In genomic region chr21:16124397-16125130, GRCh38 we compare ENCODE assay signal across 1 cellular context.
TF ChIP-seq lines count a peak whose summit lies in the region.

No MANE protein-coding gene starts in this region.

TF ChIP-seq in WTC11, 78 proteins besides CTCF, POLR2A, EP300 and RAD21 (continued from another document):
- TF ChIP-seq, protein P1, sequence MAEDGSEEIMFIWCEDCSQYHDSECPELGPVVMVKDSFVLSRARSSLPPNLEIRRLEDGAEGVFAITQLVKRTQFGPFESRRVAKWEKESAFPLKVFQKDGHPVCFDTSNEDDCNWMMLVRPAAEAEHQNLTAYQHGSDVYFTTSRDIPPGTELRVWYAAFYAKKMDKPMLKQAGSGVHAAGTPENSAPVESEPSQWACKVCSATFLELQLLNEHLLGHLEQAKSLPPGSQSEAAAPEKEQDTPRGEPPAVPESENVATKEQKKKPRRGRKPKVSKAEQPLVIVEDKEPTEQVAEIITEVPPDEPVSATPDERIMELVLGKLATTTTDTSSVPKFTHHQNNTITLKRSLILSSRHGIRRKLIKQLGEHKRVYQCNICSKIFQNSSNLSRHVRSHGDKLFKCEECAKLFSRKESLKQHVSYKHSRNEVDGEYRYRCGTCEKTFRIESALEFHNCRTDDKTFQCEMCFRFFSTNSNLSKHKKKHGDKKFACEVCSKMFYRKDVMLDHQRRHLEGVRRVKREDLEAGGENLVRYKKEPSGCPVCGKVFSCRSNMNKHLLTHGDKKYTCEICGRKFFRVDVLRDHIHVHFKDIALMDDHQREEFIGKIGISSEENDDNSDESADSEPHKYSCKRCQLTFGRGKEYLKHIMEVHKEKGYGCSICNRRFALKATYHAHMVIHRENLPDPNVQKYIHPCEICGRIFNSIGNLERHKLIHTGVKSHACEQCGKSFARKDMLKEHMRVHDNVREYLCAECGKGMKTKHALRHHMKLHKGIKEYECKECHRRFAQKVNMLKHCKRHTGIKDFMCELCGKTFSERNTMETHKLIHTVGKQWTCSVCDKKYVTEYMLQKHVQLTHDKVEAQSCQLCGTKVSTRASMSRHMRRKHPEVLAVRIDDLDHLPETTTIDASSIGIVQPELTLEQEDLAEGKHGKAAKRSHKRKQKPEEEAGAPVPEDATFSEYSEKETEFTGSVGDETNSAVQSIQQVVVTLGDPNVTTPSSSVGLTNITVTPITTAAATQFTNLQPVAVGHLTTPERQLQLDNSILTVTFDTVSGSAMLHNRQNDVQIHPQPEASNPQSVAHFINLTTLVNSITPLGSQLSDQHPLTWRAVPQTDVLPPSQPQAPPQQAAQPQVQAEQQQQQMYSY (CRISPR knock-in tag; IDR thresholded peaks at IDR 0.05) = no peak
- TF ChIP-seq TEAD1 (CRISPR knock-in tag; IDR thresholded peaks at IDR 0.05) = no peak
- no peak for TF ChIP-seq FOXP4 (CRISPR knock-in tag; IDR thresholded peaks at IDR 0.05)
- no peak for TF ChIP-seq FOXK1 (CRISPR knock-in tag; IDR thresholded peaks at IDR 0.05)
- no peak for TF ChIP-seq MXD4 (CRISPR knock-in tag; IDR thresholded peaks at IDR 0.05; ENCODE audit: borderline replicate concordance)
- no peak for TF ChIP-seq NFATC4 (CRISPR knock-in tag; IDR thresholded peaks at IDR 0.05)
- TF ChIP-seq, protein P2, sequence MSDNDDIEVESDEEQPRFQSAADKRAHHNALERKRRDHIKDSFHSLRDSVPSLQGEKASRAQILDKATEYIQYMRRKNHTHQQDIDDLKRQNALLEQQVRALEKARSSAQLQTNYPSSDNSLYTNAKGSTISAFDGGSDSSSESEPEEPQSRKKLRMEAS (CRISPR knock-in tag; IDR thresholded peaks at IDR 0.05) = no peak
- TF ChIP-seq KAT7 (CRISPR knock-in tag; IDR thresholded peaks at IDR 0.05; ENCODE audit: borderline replicate concordance) = no peak
- no peak for TF ChIP-seq FOXJ3 (CRISPR knock-in tag; IDR thresholded peaks at IDR 0.05; ENCODE audit: borderline replicate concordance)
- TF ChIP-seq, protein P3, sequence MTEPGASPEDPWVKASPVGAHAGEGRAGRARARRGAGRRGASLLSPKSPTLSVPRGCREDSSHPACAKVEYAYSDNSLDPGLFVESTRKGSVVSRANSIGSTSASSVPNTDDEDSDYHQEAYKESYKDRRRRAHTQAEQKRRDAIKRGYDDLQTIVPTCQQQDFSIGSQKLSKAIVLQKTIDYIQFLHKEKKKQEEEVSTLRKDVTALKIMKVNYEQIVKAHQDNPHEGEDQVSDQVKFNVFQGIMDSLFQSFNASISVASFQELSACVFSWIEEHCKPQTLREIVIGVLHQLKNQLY (CRISPR knock-in tag; IDR thresholded peaks at IDR 0.05) = no peak
- TF ChIP-seq ZNF671 (CRISPR knock-in tag; IDR thresholded peaks at IDR 0.05) = no peak
- TF ChIP-seq USF2 (CRISPR knock-in tag; IDR thresholded peaks at IDR 0.05) = no peak
- TF ChIP-seq, protein P4, sequence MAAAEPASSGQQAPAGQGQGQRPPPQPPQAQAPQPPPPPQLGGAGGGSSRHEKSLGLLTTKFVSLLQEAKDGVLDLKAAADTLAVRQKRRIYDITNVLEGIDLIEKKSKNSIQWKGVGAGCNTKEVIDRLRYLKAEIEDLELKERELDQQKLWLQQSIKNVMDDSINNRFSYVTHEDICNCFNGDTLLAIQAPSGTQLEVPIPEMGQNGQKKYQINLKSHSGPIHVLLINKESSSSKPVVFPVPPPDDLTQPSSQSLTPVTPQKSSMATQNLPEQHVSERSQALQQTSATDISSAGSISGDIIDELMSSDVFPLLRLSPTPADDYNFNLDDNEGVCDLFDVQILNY (CRISPR knock-in tag; IDR thresholded peaks at IDR 0.05) = no peak
